In genomic region chr12:59844775-59845174, GRCh38 we compare ENCODE assay signal across 2 cellular contexts.
TF ChIP-seq lines count a peak whose summit lies in the region.

No MANE protein-coding gene starts in this region.

TF ChIP-seq in GM23338, 12 proteins besides CTCF, POLR2A, EP300 and RAD21 (continued from another document):
- no peak for TF ChIP-seq ETS1 (IDR thresholded peaks at IDR 0.05)
- TF ChIP-seq STAT1 (IDR thresholded peaks at IDR 0.05; ENCODE audit: unreplicated experiment): no peak
- no peak for TF ChIP-seq JUNB (IDR thresholded peaks at IDR 0.05; ENCODE audit: unreplicated experiment)
- TF ChIP-seq, protein P1, sequence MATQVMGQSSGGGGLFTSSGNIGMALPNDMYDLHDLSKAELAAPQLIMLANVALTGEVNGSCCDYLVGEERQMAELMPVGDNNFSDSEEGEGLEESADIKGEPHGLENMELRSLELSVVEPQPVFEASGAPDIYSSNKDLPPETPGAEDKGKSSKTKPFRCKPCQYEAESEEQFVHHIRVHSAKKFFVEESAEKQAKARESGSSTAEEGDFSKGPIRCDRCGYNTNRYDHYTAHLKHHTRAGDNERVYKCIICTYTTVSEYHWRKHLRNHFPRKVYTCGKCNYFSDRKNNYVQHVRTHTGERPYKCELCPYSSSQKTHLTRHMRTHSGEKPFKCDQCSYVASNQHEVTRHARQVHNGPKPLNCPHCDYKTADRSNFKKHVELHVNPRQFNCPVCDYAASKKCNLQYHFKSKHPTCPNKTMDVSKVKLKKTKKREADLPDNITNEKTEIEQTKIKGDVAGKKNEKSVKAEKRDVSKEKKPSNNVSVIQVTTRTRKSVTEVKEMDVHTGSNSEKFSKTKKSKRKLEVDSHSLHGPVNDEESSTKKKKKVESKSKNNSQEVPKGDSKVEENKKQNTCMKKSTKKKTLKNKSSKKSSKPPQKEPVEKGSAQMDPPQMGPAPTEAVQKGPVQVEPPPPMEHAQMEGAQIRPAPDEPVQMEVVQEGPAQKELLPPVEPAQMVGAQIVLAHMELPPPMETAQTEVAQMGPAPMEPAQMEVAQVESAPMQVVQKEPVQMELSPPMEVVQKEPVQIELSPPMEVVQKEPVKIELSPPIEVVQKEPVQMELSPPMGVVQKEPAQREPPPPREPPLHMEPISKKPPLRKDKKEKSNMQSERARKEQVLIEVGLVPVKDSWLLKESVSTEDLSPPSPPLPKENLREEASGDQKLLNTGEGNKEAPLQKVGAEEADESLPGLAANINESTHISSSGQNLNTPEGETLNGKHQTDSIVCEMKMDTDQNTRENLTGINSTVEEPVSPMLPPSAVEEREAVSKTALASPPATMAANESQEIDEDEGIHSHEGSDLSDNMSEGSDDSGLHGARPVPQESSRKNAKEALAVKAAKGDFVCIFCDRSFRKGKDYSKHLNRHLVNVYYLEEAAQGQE (IDR thresholded peaks at IDR 0.05; ENCODE audit: unreplicated experiment): no peak
- no peak for TF ChIP-seq EZH2 (IDR thresholded peaks at IDR 0.05; ENCODE audit: low read depth, unreplicated experiment)
- TF ChIP-seq CREB1 (CRISPR knock-in tag; IDR thresholded peaks at IDR 0.05; ENCODE audit: low read depth): no peak
- TF ChIP-seq, protein P2, sequence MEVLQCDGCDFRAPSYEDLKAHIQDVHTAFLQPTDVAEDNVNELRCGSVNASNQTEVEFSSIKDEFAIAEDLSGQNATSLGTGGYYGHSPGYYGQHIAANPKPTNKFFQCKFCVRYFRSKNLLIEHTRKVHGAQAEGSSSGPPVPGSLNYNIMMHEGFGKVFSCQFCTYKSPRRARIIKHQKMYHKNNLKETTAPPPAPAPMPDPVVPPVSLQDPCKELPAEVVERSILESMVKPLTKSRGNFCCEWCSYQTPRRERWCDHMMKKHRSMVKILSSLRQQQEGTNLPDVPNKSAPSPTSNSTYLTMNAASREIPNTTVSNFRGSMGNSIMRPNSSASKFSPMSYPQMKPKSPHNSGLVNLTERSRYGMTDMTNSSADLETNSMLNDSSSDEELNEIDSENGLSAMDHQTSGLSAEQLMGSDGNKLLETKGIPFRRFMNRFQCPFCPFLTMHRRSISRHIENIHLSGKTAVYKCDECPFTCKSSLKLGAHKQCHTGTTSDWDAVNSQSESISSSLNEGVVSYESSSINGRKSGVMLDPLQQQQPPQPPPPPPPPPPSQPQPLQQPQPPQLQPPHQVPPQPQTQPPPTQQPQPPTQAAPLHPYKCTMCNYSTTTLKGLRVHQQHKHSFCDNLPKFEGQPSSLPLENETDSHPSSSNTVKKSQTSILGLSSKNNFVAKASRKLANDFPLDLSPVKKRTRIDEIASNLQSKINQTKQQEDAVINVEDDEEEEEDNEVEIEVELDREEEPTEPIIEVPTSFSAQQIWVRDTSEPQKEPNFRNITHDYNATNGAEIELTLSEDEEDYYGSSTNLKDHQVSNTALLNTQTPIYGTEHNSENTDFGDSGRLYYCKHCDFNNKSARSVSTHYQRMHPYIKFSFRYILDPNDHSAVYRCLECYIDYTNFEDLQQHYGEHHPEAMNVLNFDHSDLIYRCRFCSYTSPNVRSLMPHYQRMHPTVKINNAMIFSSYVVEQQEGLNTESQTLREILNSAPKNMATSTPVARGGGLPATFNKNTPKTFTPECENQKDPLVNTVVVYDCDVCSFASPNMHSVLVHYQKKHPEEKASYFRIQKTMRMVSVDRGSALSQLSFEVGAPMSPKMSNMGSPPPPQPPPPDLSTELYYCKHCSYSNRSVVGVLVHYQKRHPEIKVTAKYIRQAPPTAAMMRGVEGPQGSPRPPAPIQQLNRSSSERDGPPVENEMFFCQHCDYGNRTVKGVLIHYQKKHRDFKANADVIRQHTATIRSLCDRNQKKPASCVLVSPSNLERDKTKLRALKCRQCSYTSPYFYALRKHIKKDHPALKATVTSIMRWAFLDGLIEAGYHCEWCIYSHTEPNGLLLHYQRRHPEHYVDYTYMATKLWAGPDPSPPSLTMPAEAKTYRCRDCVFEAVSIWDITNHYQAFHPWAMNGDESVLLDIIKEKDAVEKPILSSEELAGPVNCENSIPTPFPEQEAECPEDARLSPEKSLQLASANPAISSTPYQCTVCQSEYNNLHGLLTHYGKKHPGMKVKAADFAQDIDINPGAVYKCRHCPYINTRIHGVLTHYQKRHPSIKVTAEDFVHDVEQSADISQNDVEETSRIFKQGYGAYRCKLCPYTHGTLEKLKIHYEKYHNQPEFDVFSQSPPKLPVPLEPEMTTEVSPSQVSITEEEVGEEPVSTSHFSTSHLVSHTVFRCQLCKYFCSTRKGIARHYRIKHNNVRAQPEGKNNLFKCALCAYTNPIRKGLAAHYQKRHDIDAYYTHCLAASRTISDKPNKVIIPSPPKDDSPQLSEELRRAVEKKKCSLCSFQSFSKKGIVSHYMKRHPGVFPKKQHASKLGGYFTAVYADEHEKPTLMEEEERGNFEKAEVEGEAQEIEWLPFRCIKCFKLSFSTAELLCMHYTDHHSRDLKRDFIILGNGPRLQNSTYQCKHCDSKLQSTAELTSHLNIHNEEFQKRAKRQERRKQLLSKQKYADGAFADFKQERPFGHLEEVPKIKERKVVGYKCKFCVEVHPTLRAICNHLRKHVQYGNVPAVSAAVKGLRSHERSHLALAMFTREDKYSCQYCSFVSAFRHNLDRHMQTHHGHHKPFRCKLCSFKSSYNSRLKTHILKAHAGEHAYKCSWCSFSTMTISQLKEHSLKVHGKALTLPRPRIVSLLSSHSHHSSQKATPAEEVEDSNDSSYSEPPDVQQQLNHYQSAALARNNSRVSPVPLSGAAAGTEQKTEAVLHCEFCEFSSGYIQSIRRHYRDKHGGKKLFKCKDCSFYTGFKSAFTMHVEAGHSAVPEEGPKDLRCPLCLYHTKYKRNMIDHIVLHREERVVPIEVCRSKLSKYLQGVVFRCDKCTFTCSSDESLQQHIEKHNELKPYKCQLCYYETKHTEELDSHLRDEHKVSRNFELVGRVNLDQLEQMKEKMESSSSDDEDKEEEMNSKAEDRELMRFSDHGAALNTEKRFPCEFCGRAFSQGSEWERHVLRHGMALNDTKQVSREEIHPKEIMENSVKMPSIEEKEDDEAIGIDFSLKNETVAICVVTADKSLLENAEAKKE (CRISPR knock-in tag; IDR thresholded peaks at IDR 0.05): no peak
- TF ChIP-seq ZNF114 (CRISPR knock-in tag; IDR thresholded peaks at IDR 0.05): no peak
- no peak for TF ChIP-seq POLR2AphosphoS5 (IDR thresholded peaks at IDR 0.05; ENCODE audit: low read depth)
- TF ChIP-seq ZNF331 (CRISPR knock-in tag; IDR thresholded peaks at IDR 0.05; ENCODE audit: low read depth): no peak

TF ChIP-seq in endothelial cell of umbilical vein, 7 proteins besides CTCF, POLR2A, EP300 and RAD21 (continued from another document):
- TF ChIP-seq EZH2 (IDR thresholded peaks at IDR 0.05; ENCODE audit: borderline replicate concordance, low read depth, low read length, severe bottlenecking): no peak
TF ChIP-seq in endothelial cell of umbilical vein: peak in this region for 0.
